Comparison of ENCODE assay signal across 15 cellular contexts in the genomic region with DNA sequence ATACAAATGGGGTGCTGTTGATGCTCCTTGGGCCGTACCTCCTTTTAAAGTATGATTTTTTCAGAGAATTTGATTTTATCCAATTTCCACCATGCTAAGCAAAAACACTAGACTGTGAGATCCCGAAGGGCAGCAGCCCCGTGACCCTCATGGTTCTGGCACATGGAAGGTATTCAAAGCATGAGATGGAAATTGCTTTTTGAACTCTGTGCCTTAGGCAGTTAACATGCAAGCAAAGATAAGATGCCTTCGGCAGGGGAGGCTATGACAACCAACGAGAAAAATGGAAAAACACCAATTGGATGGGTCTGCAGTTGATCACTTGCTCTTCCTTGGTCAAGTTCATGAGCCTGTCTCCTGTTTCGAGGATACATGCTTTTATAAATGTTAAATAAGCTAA.
DNase-seq lines count a peak whose midpoint lies in the region; ATAC-seq and TF ChIP-seq lines count a peak whose summit lies in the region.
"Had no signal": no experiment of that assay in that cellular context is flagged by ENCODE, and none has a peak within 500 bp of the region (broad histone marks: within the 10 kb centered on the region; RNA-seq: fewer than 3 reads in every experiment).

No MANE protein-coding gene starts in this region.

- no peaks in the 10 kb centered on the region for H3F3A ChIP-seq in GM23338 (replicated peaks; ENCODE audit: low read depth)

- no peak for ATAC-seq in activated CD8-positive, alpha-beta T cell treated with anti-CD3 and anti-CD28 coated beads for 36 hours
- no peak for ATAC-seq in GM23338

- intact Hi-C loops in activated CD8-positive, alpha-beta T cell treated with anti-CD3 and anti-CD28 coated beads for 36 hours (cut with micrococcal nuclease): no loop called here

- H3K4me3 ChIP-seq in mesendoderm (ENCODE audit: low read length) (no peak overlapping the region), GM23338 (no peak overlapping the region)

- H3K18ac ChIP-seq in mesendoderm (ENCODE audit: low read length): no peak overlapping the region

- DNase-seq in GM10266 (ENCODE audit: extremely low spot score) (peak; percentile 5), NCI-H226 (peak; percentile 46), mesendoderm (peak; percentile 53), mucosa of gallbladder (ENCODE audit: low spot score) (no peak), GM23338 (ENCODE audit: low spot score) (no peak)
- DNase-seq in activated CD8-positive, alpha-beta T cell treated with anti-CD3 and anti-CD28 coated beads for 36 hours: no peak
- DNase-seq: C1 segment of cervical spinal cord; Calu3; CD4-positive, alpha-beta memory T cell; COR-L47; DMS53; DMS79 treated with DMSO at 0.1 percent for 48 hours; GF-D8; H7; HCEC 1CT had no signal

- no peaks in the 10 kb centered on the region for H3K79me1 ChIP-seq in mesendoderm (ENCODE audit: low read length)

- no peak overlapping the region for H3K4me3 Mint-ChIP-seq in activated CD8-positive, alpha-beta T cell treated with anti-CD3 and anti-CD28 coated beads for 36 hours
- H3K4me3 Mint-ChIP-seq in GM23338: no peak overlapping the region

- no peaks in the 10 kb centered on the region for H3K9me2 ChIP-seq in GM23338 (ENCODE audit: insufficient read depth)

- no peak overlapping the region for H4K8ac ChIP-seq in mesendoderm (ENCODE audit: low read depth, low read length)

- H3K4me2 ChIP-seq in mesendoderm (ENCODE audit: low read length) (no peak overlapping the region), GM23338 (no peak overlapping the region)

- no peaks in the 10 kb centered on the region for H3K27me3 ChIP-seq in mesendoderm (ENCODE audit: insufficient read depth, low read length, poor library complexity)
- no peaks in the 10 kb centered on the region for H3K27me3 ChIP-seq in GM23338 (ENCODE audit: insufficient read depth)

- H3K23ac ChIP-seq in mesendoderm (ENCODE audit: low read length): no peak overlapping the region

- POLR2A ChIA-PET in activated CD8-positive, alpha-beta T cell treated with anti-CD3 and anti-CD28 coated beads for 36 hours (lab: Charles Lee): no interaction called here

- H2BK15ac ChIP-seq in mesendoderm (replicated peaks; ENCODE audit: low read depth): no peak overlapping the region

- H3K27ac ChIP-seq in mesendoderm (ENCODE audit: low read depth, low read length) (no peak overlapping the region), GM23338 (ENCODE audit: low read depth) (no peak overlapping the region)

- H3K36me3 ChIP-seq in mesendoderm (ENCODE audit: control insufficient read depth, insufficient read depth, low read length) (no peaks in the 10 kb centered on the region), GM23338 (ENCODE audit: insufficient read depth) (no peaks in the 10 kb centered on the region)

- TF ChIP-seq CTCF in GM10266 (IDR thresholded peaks at IDR 0.05; ENCODE audit: control insufficient read depth, insufficient read depth, low read depth, missing control alignments) (no peak), GM23338 (conservative IDR thresholded peaks at IDR 0.05; ENCODE audit: low read depth in 2 of 2) (no peak)
- TF ChIP-seq CTCF in activated CD8-positive, alpha-beta T cell treated with anti-CD3 and anti-CD28 coated beads for 36 hours (IDR thresholded peaks at IDR 0.05): no peak

- no peak overlapping the region for H3K56ac ChIP-seq in mesendoderm (ENCODE audit: low read length)

- no peaks in the 10 kb centered on the region; the same call in 1 of the 2 replicates for H4K20me1 ChIP-seq in GM23338 (replicated peaks; ENCODE audit: insufficient read depth)

- no peak overlapping the region for H4K5ac ChIP-seq in mesendoderm (ENCODE audit: low read length)

- no peak overlapping the region for H2AK5ac ChIP-seq in mesendoderm (ENCODE audit: low read length)

- H2BK5ac ChIP-seq in mesendoderm (ENCODE audit: low read length): no peak overlapping the region

- H2AFZ ChIP-seq in GM23338: no peak overlapping the region

- H3K9me3 Mint-ChIP-seq in activated CD8-positive, alpha-beta T cell treated with anti-CD3 and anti-CD28 coated beads for 36 hours: no peaks in the 10 kb centered on the region
- H3K9me3 Mint-ChIP-seq in GM23338: no peaks in the 10 kb centered on the region

- H3K27ac Mint-ChIP-seq in activated CD8-positive, alpha-beta T cell treated with anti-CD3 and anti-CD28 coated beads for 36 hours: no peak overlapping the region
- no peak overlapping the region for H3K27ac Mint-ChIP-seq in GM23338
- H3K27ac Mint-ChIP-seq: CD4-positive, alpha-beta memory T cell had no signal

- CTCF ChIA-PET in activated CD8-positive, alpha-beta T cell treated with anti-CD3 and anti-CD28 coated beads for 36 hours (lab: Charles Lee): no interaction called here

- H2BK120ac ChIP-seq in mesendoderm (ENCODE audit: low read depth, low read length): no peak overlapping the region

- peaks cover 67% of the 10 kb centered on the region for H3K27me3 Mint-ChIP-seq in activated CD8-positive, alpha-beta T cell treated with anti-CD3 and anti-CD28 coated beads for 36 hours
- peaks cover 2% of the 10 kb centered on the region for H3K27me3 Mint-ChIP-seq in GM23338 (ENCODE audit: insufficient read depth, low read depth, poor library complexity)

- H3K79me2 ChIP-seq in mesendoderm (ENCODE audit: control insufficient read depth, insufficient read depth, low read length) (no peaks in the 10 kb centered on the region), GM23338 (replicated peaks; ENCODE audit: insufficient read depth) (no peaks in the 10 kb centered on the region)

- no peaks in the 10 kb centered on the region for H3K36me3 Mint-ChIP-seq in activated CD8-positive, alpha-beta T cell treated with anti-CD3 and anti-CD28 coated beads for 36 hours (ENCODE audit: low read depth)
- H3K36me3 Mint-ChIP-seq in GM23338 (ENCODE audit: low read depth): no peaks in the 10 kb centered on the region
- H3K36me3 Mint-ChIP-seq: CD4-positive, alpha-beta memory T cell had no signal

- WGBS in mesendoderm (ENCODE audit: extremely low coverage, insufficient coverage, low lambda C conversion rate): no CpG with 5 or more reads among the region's 6 CpGs

- H3K4me1 Mint-ChIP-seq in activated CD8-positive, alpha-beta T cell treated with anti-CD3 and anti-CD28 coated beads for 36 hours (ENCODE audit: low read depth): peaks cover 24% of the 10 kb centered on the region
- peaks cover 9% of the 10 kb centered on the region; the same call in 2 of the 3 replicates for H3K4me1 Mint-ChIP-seq in GM23338

- H3K4ac ChIP-seq in mesendoderm (ENCODE audit: low read depth, low read length): no peak overlapping the region

- no peak overlapping the region for H3K9ac ChIP-seq in mesendoderm (ENCODE audit: low read length)

- H3K4me1 ChIP-seq in mesendoderm (ENCODE audit: control insufficient read depth, low read depth, low read length) (no peaks in the 10 kb centered on the region), GM23338 (ENCODE audit: insufficient read depth) (no peaks in the 10 kb centered on the region)

TF ChIP-seq in GM23338, 12 proteins besides CTCF, POLR2A, EP300 and RAD21 (continues in another document):
- TF ChIP-seq STAT1 (IDR thresholded peaks at IDR 0.05; ENCODE audit: unreplicated experiment): no peak

Comparison
In these comparisons a context has a peak if more than half of its experiments do, and no peak if none do; other contexts are left out.
1. DNase-seq: peak in GM10266 (single experiment), NCI-H226 (single experiment) and mesendoderm (single experiment); none in mucosa of gallbladder (single experiment), activated CD8-positive, alpha-beta T cell treated with anti-CD3 and anti-CD28 coated beads for 36 hours (single experiment) and GM23338 (single experiment).